In the genomic region with DNA sequence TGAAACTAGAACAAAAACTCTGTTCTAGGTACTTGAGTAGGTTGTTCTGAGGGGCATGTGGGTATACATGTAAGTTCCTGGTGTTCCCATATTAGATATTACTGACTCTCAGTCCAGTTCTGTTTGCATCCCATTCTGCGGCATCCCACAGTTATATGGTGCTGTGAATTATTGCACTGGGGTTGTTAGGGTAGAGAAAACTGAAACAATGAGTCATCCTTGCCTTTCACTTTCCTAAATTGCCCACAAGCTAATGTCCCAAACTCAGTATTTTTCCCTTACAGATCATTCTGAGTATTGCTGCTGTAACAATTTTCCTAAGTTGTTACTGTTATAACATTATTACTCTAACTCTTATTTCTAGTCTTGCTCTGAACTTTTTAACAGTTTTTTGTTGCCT, we compare ENCODE assay signal across 9 cellular contexts. TPM values are rescaled to one million over a fixed set of nuclear protein-coding genes. Genes with fewer than 3 reads are reported as not detected.
DNase-seq lines count a peak whose midpoint lies in the region; ATAC-seq and FAIRE-seq lines count a peak whose summit lies in the region.
"Had no signal": no experiment of that assay in that cellular context is flagged by ENCODE, and none has a peak within 500 bp of the region (broad histone marks: within the 10 kb centered on the region; RNA-seq: fewer than 3 reads in every experiment).

No MANE protein-coding gene starts in this region.

- FAIRE-seq in GM18507 (lab: Jason Lieb, UNC): peak; percentile 78

- H3K4me3 ChIP-seq in right cardiac atrium (ENCODE audit: low read length): no peak overlapping the region
- H3K4me3 ChIP-seq: psoas muscle, upper lobe of right lung had no signal

- no peak for DNase-seq in GM18507 (ENCODE audit: extremely low spot score, insufficient read length, low read depth)
- DNase-seq in fibroblast of gingiva (ENCODE audit: low read depth): peak; percentile 6
- no peak for DNase-seq in NCI-H2029 treated with DMSO at 0.1 percent for 48 hours (lab: John Stamatoyannopoulos, UW)
- DNase-seq in SKM-1 (lab: John Stamatoyannopoulos, UW; ENCODE audit: unreplicated experiment): no peak
- DNase-seq in right cardiac atrium: no peak
- DNase-seq: psoas muscle, upper lobe of right lung had no signal

- H3K27ac ChIP-seq in right cardiac atrium (ENCODE audit: low read length): no peak overlapping the region
- H3K27ac ChIP-seq: psoas muscle, upper lobe of right lung had no signal

- intact Hi-C loops in right cardiac atrium (cut with DNase I): no loop called here

- no peaks in the 10 kb centered on the region for H3K27me3 ChIP-seq in right cardiac atrium (ENCODE audit: control insufficient read depth, insufficient read depth)
- H3K27me3 ChIP-seq: upper lobe of right lung had no signal

- no peaks in the 10 kb centered on the region for H3K9me3 ChIP-seq in right cardiac atrium (ENCODE audit: control insufficient read depth, low read length)
- H3K9me3 ChIP-seq: psoas muscle, upper lobe of right lung had no signal

- 88% methylated on average over 1 of the region's 1 CpG for WGBS in right cardiac atrium

- no peaks in the 10 kb centered on the region for H3K4me1 ChIP-seq in right cardiac atrium (ENCODE audit: control insufficient read depth, insufficient read depth, low read length)

- ATAC-seq in GM21526 (IDR thresholded peaks at IDR 0.05; ENCODE audit: low FRiP score, unreplicated experiment) (peak; percentile 26), HG03558 (IDR thresholded peaks at IDR 0.05; ENCODE audit: extremely low read depth, unreplicated experiment) (peak; percentile 27), right cardiac atrium (no peak)
- ATAC-seq: psoas muscle, upper lobe of right lung had no signal

RNA-seq across cellular contexts. Expression of a gene that starts 3.0 kb away (rescaled TPM):
- 10 to 100 TPM; 18.3 to 20.0 (median 19.3) TPM for total RNA-seq in right cardiac atrium
- 12.6 TPM for polyA plus RNA-seq in right cardiac atrium

Comparison
In these comparisons a context has a peak if more than half of its experiments do, and no peak if none do; other contexts are left out.
1. ATAC-seq: peak in GM21526 (single experiment) and HG03558 (single experiment); none in right cardiac atrium (0 of 2).